8 cellular contexts compared by ENCODE assay signal in the genomic region with DNA sequence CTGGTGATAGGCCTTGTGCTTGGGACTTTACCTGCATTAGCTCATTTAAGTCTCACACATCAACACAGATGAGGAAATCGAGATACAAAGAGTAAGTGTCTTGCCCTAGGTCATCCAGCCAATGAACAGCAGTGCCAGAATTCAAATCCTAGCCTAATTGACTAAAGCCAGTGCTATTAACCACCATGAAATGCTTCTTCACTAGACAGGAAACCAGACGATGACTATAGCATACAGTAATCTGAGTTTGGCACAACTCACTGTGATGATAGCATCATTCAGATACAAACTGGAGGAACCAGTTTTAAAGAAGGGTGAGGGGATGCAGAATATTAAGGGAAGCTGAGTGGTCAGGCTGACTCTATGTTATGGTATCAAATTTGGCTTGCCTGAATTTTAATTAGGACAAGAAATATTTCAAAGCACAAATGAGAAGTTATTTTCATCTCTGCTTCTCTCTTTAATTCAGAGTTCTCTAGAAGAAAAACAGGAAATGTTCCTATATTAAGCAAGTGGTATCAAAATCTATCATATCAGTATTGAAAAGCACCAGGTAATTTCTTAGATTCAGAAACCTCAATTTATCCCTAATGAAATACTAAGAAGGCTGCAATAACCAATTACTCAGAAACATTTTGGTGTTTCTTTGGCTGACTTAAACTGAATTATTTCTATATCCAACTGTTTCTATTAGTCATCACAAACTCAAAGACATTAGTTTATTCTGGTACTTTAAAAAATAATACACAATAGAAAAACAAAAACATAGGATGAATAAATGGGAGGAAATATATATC.
DNase-seq lines count a peak whose midpoint lies in the region; ATAC-seq and TF ChIP-seq lines count a peak whose summit lies in the region.

No MANE protein-coding gene starts in this region.

- no peaks in the 10 kb centered on the region for H3K36me3 ChIP-seq in OCI-LY3 (replicated peaks; ENCODE audit: low read depth, low read length)
- H3K36me3 ChIP-seq in skeletal muscle satellite cell (ENCODE audit: insufficient read depth, low read length) = no peaks in the 10 kb centered on the region
- H3K36me3 ChIP-seq in WERI-Rb-1 = no peaks in the 10 kb centered on the region

- H3K4me2 ChIP-seq in OCI-LY3 (ENCODE audit: low read length) (peak overlapping the region; percentile 69), skeletal muscle satellite cell (ENCODE audit: low read length) (peak overlapping the region; percentile 72)

- H3K4me3 ChIP-seq in OCI-LY3 (ENCODE audit: low read length) (peak overlapping the region; percentile 22), cardiac fibroblast (replicated peaks in 1 of 2; ENCODE audit: low read depth in 2 of 2, low read length in 2 of 2) (no peak overlapping the region), skeletal muscle satellite cell (ENCODE audit: low read length) (peak overlapping the region; percentile 41), WERI-Rb-1 (ENCODE audit: low read depth, low read length) (no peak overlapping the region)

- peak overlapping the region; percentile 44; the same call in 1 of the 2 replicates for H2AFZ ChIP-seq in OCI-LY3 (ENCODE audit: low read depth, low read length)

- H3K27ac Mint-ChIP-seq in CD4-positive, alpha-beta T cell = peak overlapping the region; percentile 60

- H3K4me1 ChIP-seq in OCI-LY3 (ENCODE audit: low read length) = peaks cover 65% of the 10 kb centered on the region
- H3K4me1 ChIP-seq in skeletal muscle satellite cell (ENCODE audit: control insufficient read depth, insufficient read depth, low read length) = peaks cover 57% of the 10 kb centered on the region

- H4K20me1 ChIP-seq in OCI-LY3 (ENCODE audit: insufficient read depth, low read length) = no peaks in the 10 kb centered on the region

- H3K9ac ChIP-seq in OCI-LY3 (ENCODE audit: low read length) = peak overlapping the region; percentile 22; the same call in 1 of the 2 replicates
- peak overlapping the region; percentile 80 for H3K9ac ChIP-seq in skeletal muscle satellite cell (ENCODE audit: low read depth, low read length)

- CTCF ChIA-PET in CD4-positive, alpha-beta T cell (lab: Charles Lee) = no interaction called here

- peaks cover 39% of the 10 kb centered on the region for H3K4me1 Mint-ChIP-seq in CD4-positive, alpha-beta T cell (ENCODE audit: low read depth)

- H3K4me3 Mint-ChIP-seq in CD4-positive, alpha-beta T cell = peak overlapping the region; percentile 55

- TF ChIP-seq CTCF in CD4-positive, alpha-beta T cell (IDR thresholded peaks at IDR 0.05) = no peak
- no peak for TF ChIP-seq CTCF in OCI-LY3 (IDR thresholded peaks at IDR 0.05; ENCODE audit: low read depth, low read length)
- no peak for TF ChIP-seq CTCF in cardiac fibroblast (IDR thresholded peaks at IDR 0.05; ENCODE audit: low read depth, low read length)
- TF ChIP-seq CTCF in WERI-Rb-1 (IDR thresholded peaks at IDR 0.05; ENCODE audit: low read depth, low read length) = no peak

- H3K27me3 ChIP-seq in CD4-positive, alpha-beta T cell (ENCODE audit: control insufficient read depth, insufficient read depth, low read length) = no peaks in the 10 kb centered on the region
- H3K27me3 ChIP-seq in OCI-LY3 (ENCODE audit: low read depth, low read length) = no peaks in the 10 kb centered on the region
- no peaks in the 10 kb centered on the region for H3K27me3 ChIP-seq in skeletal muscle satellite cell (ENCODE audit: control insufficient read depth, insufficient read depth, low read length)
- no peaks in the 10 kb centered on the region for H3K27me3 ChIP-seq in WERI-Rb-1 (ENCODE audit: insufficient read depth, low read depth, severe bottlenecking)

- H3K27ac ChIP-seq in CD4-positive, alpha-beta T cell (ENCODE audit: low read depth, low read length) = peak overlapping the region; percentile 11
- H3K27ac ChIP-seq in OCI-LY3 (ENCODE audit: low read length) (peak overlapping the region; percentile 81), WERI-Rb-1 (no peak overlapping the region)

- intact Hi-C loops in CD4-positive, alpha-beta T cell (cut with DNase I, micrococcal nuclease) = loop anchor here in 1 of 2 experiments (2.0 to 5.0 kb wide), 2 partner anchors 40 to 147 kb away; partner anchors contain the start of gene RASA1

- peak; percentile 74 for ATAC-seq in CD4-positive, alpha-beta T cell (ENCODE audit: poor library complexity)
- ATAC-seq in GM21576 (IDR thresholded peaks at IDR 0.05; ENCODE audit: unreplicated experiment) (peak; percentile 30), HG03097 (IDR thresholded peaks at IDR 0.05; ENCODE audit: low FRiP score, unreplicated experiment) (no peak)

- DNase-seq in CD4-positive, alpha-beta T cell = peak in 1 of 10 experiments; percentile 2
- DNase-seq in cardiac fibroblast (ENCODE audit: low read depth in 2 of 2) = peak; percentile 67 to 96
- DNase-seq in WERI-Rb-1 = no peak
- DNase-seq in HuH-7.5 (ENCODE audit: low spot score) = no peak

- H3K79me2 ChIP-seq in OCI-LY3 (ENCODE audit: low read length) = no peaks in the 10 kb centered on the region

- H3K36me3 Mint-ChIP-seq in CD4-positive, alpha-beta T cell (ENCODE audit: low read depth) = no peaks in the 10 kb centered on the region

- H3K9me3 ChIP-seq in CD4-positive, alpha-beta T cell (ENCODE audit: control insufficient read depth, low read length) = no peaks in the 10 kb centered on the region
- H3K9me3 ChIP-seq in OCI-LY3 (ENCODE audit: insufficient read depth, low read length) = no peaks in the 10 kb centered on the region
- no peaks in the 10 kb centered on the region for H3K9me3 ChIP-seq in skeletal muscle satellite cell (replicated peaks; ENCODE audit: low read length)
- no peaks in the 10 kb centered on the region for H3K9me3 ChIP-seq in WERI-Rb-1 (ENCODE audit: severe bottlenecking)

- POLR2A ChIA-PET in CD4-positive, alpha-beta T cell (lab: Charles Lee) = interaction anchor here (1.0 to 1.6 kb wide), 4 partner anchors 15 to 148 kb away, joined by 3 to 4 read pairs (median 4); no protein-coding TSS in a partner anchor

- H3K9me3 Mint-ChIP-seq in CD4-positive, alpha-beta T cell = no peaks in the 10 kb centered on the region

- no peaks in the 10 kb centered on the region for H3K27me3 Mint-ChIP-seq in CD4-positive, alpha-beta T cell

Comparison
In these comparisons a context has a peak if more than half of its experiments do, and no peak if none do; other contexts are left out.
1. DNase-seq: peak in cardiac fibroblast (2 of 2); none in WERI-Rb-1 (single experiment) and HuH-7.5 (single experiment).
2. H3K4me3 ChIP-seq: peak in OCI-LY3 (single experiment) and skeletal muscle satellite cell (single experiment); none in cardiac fibroblast (0 of 2) and WERI-Rb-1 (single experiment).